8 cellular contexts compared by ENCODE assay signal in the genomic region with DNA sequence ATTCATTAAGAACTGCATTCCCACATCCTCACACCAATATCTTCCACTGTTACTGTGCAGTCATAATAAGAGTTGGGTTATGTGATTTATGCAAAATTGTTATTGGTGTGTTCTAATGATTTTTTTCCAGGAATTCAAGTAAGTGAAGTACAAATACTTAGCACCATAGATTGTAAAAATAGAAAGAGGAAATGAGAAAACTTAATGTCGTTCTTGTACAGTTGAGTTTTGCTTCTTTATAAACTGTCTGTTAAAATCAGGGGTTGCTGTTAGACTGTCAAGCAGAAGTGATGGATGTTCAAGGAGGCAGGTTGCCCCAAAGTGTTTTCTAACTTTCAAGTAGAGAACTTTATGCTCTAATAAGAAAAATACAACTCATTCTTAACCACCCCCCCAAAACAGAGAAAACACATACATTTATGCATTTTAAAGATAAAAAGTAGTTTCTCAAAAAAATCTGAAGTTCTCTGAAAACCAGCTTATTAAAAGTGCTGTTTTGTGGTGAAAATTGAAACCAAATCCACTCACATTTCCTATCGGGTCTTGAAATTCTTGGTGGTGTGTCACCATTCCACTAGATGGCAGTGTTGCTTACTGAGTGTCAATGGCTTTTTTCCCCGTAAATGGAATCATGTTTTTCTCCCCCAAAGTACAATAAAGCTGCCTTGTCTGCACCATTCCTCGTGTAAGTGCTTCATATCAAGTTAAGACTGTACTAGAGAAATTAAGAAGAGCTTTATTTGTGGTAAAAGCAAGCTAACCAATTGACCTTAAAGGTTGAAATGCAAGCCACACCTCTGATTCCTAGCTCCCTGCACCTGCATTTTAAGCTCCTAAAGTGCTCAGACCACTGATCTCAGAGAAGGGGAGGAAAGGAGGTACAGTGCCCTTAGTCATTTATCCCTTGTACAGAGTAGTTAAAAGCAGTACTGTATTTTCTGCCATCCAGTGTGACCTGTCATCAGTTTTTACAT. TPM values are rescaled to one million over a fixed set of nuclear protein-coding genes. Genes with fewer than 3 reads are reported as not detected.
DNase-seq lines count a peak whose midpoint lies in the region; ATAC-seq and TF ChIP-seq lines count a peak whose summit lies in the region.

No MANE protein-coding gene starts in this region.

- POLR2A ChIA-PET in RWPE1 (lab: Yijun Ruan, JAX; ENCODE audit: low non-redundant PET), result no interaction called here

- CTCF ChIA-PET in RWPE1 (lab: Yijun Ruan, JAX), result interaction anchor here (0.6 to 1.6 kb wide), 23 partner anchors 9 to 1060 kb away, joined by 3 to 31 read pairs (median 3); no protein-coding TSS in a partner anchor

- ATAC-seq in lower lobe of right lung (peak; percentile 50 to 56), GM21526 (IDR thresholded peaks at IDR 0.05; ENCODE audit: low FRiP score, unreplicated experiment) (no peak), HG02642 (IDR thresholded peaks at IDR 0.05; ENCODE audit: poor library complexity, unreplicated experiment) (no peak)

- H3K27ac ChIP-seq in RWPE1, result no peak overlapping the region
- no peak overlapping the region for H3K27ac ChIP-seq in lower lobe of right lung

- no peak overlapping the region for H3K4me3 ChIP-seq in lower lobe of right lung

- H3K4me1 ChIP-seq in lower lobe of right lung, result peaks cover 32% of the 10 kb centered on the region

- no peaks in the 10 kb centered on the region for H3K27me3 ChIP-seq in lower lobe of right lung (ENCODE audit: low read depth)

- H3K36me3 ChIP-seq in lower lobe of right lung, result peaks cover 19% of the 10 kb centered on the region

- intact Hi-C loops in lower lobe of right lung (cut with DNase I), result no loop called here

- H3K9me3 ChIP-seq in lower lobe of right lung, result no peaks in the 10 kb centered on the region

- DNase-seq in stimulated activated CD4-positive, alpha-beta T cell treated with anti-CD3 and anti-CD28 coated beads, Interleukin-2, amount 100 ng/mL, for 4 hours (ENCODE audit: low read depth), result peak; percentile 22
- DNase-seq in stimulated activated CD4-positive, alpha-beta T cell treated with anti-CD3 and anti-CD28 coated beads, Interleukin-2, amount 100 ng/mL, for 48 hours, result no peak
- DNase-seq in HT1080 (ENCODE audit: low read depth), result peak; percentile 56
- DNase-seq in RWPE1 (ENCODE audit: low spot score), result peak; percentile 69
- peak; percentile 73 for DNase-seq in cerebellar cortex (ENCODE audit: low spot score)
- no peak for DNase-seq in lower lobe of right lung

- TF ChIP-seq CTCF in RWPE1 (conservative IDR thresholded peaks at IDR 0.05; ENCODE audit: low read depth) (peak; percentile 82), lower lobe of right lung (IDR thresholded peaks at IDR 0.05) (peak; percentile 88)

RNA-seq across cellular contexts. Expression of a gene that starts 4.7 kb away (rescaled TPM):
- total RNA-seq in HT1080 (2014; rRNA removed; shearing (Covaris generic)), result not detected in 2 replicates
- polyA plus RNA-seq in HT1080 (2015; cell fraction: cytosol; rRNA removed), result not detected in 2 replicates
- not detected in 2 replicates for polyA plus RNA-seq in HT1080 (2015; cell fraction: nucleus; rRNA removed)
- 103 TPM for total RNA-seq in lower lobe of right lung

RNA-seq across cellular contexts. Expression of a gene that starts 6.7 kb away (rescaled TPM):
- total RNA-seq in HT1080 (2014; rRNA removed; shearing (Covaris generic)), result 0.07 and 0.11 TPM in 2 replicates
- polyA plus RNA-seq in HT1080 (2015; cell fraction: cytosol; rRNA removed), result 0.09 TPM in 1 of 2 replicates, not detected in the other
- polyA plus RNA-seq in HT1080 (2015; cell fraction: nucleus; rRNA removed), result 0.07 and 0.10 TPM in 2 replicates
- 0.92 TPM for total RNA-seq in lower lobe of right lung

RNA-seq across cellular contexts. Expression of a gene that starts 57.7 kb away (rescaled TPM):
- 135 and 142 TPM in 2 replicates for total RNA-seq in HT1080 (2014; rRNA removed; shearing (Covaris generic))
- polyA plus RNA-seq in HT1080 (2015; cell fraction: cytosol; rRNA removed), result 128 TPM in 2 replicates
- polyA plus RNA-seq in HT1080 (2015; cell fraction: nucleus; rRNA removed), result 35.0 and 35.8 TPM in 2 replicates
- 74.1 TPM for total RNA-seq in lower lobe of right lung

Comparison
In these comparisons a context has a peak if more than half of its experiments do, and no peak if none do; other contexts are left out.
1. DNase-seq: peak in stimulated activated CD4-positive, alpha-beta T cell treated with anti-CD3 and anti-CD28 coated beads, Interleukin-2, amount 100 ng/mL, for 4 hours (single experiment), HT1080 (single experiment), RWPE1 (single experiment) and cerebellar cortex (single experiment); none in stimulated activated CD4-positive, alpha-beta T cell treated with anti-CD3 and anti-CD28 coated beads, Interleukin-2, amount 100 ng/mL, for 48 hours (0 of 2) and lower lobe of right lung (single experiment).
2. ATAC-seq: peak in lower lobe of right lung (2 of 2); none in GM21526 (single experiment) and HG02642 (single experiment).
3. RNA of a gene that starts 4.7 kb away (total RNA-seq): 103 TPM in lower lobe of right lung (single experiment); not detected in HT1080; every median in the first group is over 100 times any median in the second.